In genomic region chr3:197847866-197848401, GRCh38 we compare ENCODE assay signal across 8 cellular contexts. TPM values are rescaled to one million over a fixed set of nuclear protein-coding genes. Genes with fewer than 3 reads are reported as not detected.
A peak's percentile ranks its signal among the peaks of the same experiment; 100 is the strongest.
DNase-seq lines count a peak whose midpoint lies in the region; ATAC-seq and TF ChIP-seq lines count a peak whose summit lies in the region.

No MANE protein-coding gene starts in this region.

- H3K27me3 Mint-ChIP-seq in endodermal cell (ENCODE audit: insufficient read depth): no peaks in the 10 kb centered on the region

- no peaks in the 10 kb centered on the region for H3K9me3 Mint-ChIP-seq in endodermal cell

- H3K4me1 Mint-ChIP-seq in endodermal cell: no peaks in the 10 kb centered on the region

- no peaks in the 10 kb centered on the region for H3K27me3 ChIP-seq in endodermal cell (ENCODE audit: control insufficient read depth, insufficient read depth, low read length, poor library complexity, severe bottlenecking)

- H3K4me1 ChIP-seq in endodermal cell (ENCODE audit: control insufficient read depth, insufficient read depth, low read length): no peaks in the 10 kb centered on the region

- H3K9me3 ChIP-seq in endodermal cell (ENCODE audit: control insufficient read depth, low read length): no peaks in the 10 kb centered on the region

- ATAC-seq in GM21447 (IDR thresholded peaks at IDR 0.05; ENCODE audit: unreplicated experiment) (peak; percentile 72), GM18870 (IDR thresholded peaks at IDR 0.05; ENCODE audit: unreplicated experiment) (no peak)

- H3K27ac Mint-ChIP-seq in endodermal cell: no peak overlapping the region

- H3K4me3 ChIP-seq in GM08714 (ENCODE audit: low read length): peak overlapping the region; percentile 2; the same call in 1 of the 2 replicates
- H3K4me3 ChIP-seq in endodermal cell (ENCODE audit: low read length): no peak overlapping the region

- H3K4me3 Mint-ChIP-seq in endodermal cell: no peak overlapping the region

- TF ChIP-seq CTCF in endodermal cell (conservative IDR thresholded peaks at IDR 0.05): no peak

- 93 to 96% methylated on average over 3 to 8 of the region's 8 CpGs for WGBS in endodermal cell (ENCODE audit: insufficient coverage in 1 of 2, insufficient read length in 1 of 2), 2 experiments

- peaks cover 86% of the 10 kb centered on the region for H3K36me3 ChIP-seq in endodermal cell (ENCODE audit: control insufficient read depth, insufficient read depth, low read length)

- H3K36me3 Mint-ChIP-seq in endodermal cell (ENCODE audit: low read depth): peaks cover 76% of the 10 kb centered on the region

- H3K9ac ChIP-seq in endodermal cell (ENCODE audit: extremely low read depth, low read length, poor library complexity, severe bottlenecking): no peak overlapping the region

- H3K27ac ChIP-seq in endodermal cell (ENCODE audit: low read depth, low read length): no peak overlapping the region

- DNase-seq in LHCN-M2 (ENCODE audit: low read depth) (peak; percentile 8), midbrain (lab: John Stamatoyannopoulos, UW) (peak; percentile 45), endodermal cell (no peak), SW480 (ENCODE audit: low spot score) (no peak)
- DNase-seq in activated naive CD4-positive, alpha-beta T cell treated with anti-CD3 and anti-CD28 coated beads, Interleukin-2, amount 50 U/mL, for 16 hours: peak; percentile 17

RNA-seq across cellular contexts. Expression of gene LRCH3, which starts 56.9 kb away (rescaled TPM):
- total RNA-seq in LHCN-M2 (2014; rRNA removed) (17.1 and 24.7 TPM in 2 replicates), endodermal cell (10 to 100 TPM; 67.1 to 70.2 TPM)
- polyA plus RNA-seq in LHCN-M2 (2012): 15.1 TPM
- polyA plus RNA-seq in endodermal cell (2013, experiment 1 of 2): 36.1 TPM
- polyA plus RNA-seq in endodermal cell (2013, experiment 2 of 2): 37.5 TPM

Comparison
In these comparisons a context has a peak if more than half of its experiments do, and no peak if none do; other contexts are left out.
1. DNase-seq: peak in LHCN-M2 (single experiment), activated naive CD4-positive, alpha-beta T cell treated with anti-CD3 and anti-CD28 coated beads, Interleukin-2, amount 50 U/mL, for 16 hours (single experiment) and midbrain (single experiment); none in endodermal cell (single experiment) and SW480 (single experiment).